Comparison of ENCODE assay signal across 8 cellular contexts in genomic region chr10:72260215-72260587, GRCh38. TPM values are rescaled to one million over a fixed set of nuclear protein-coding genes. Genes with fewer than 3 reads are reported as not detected.
DNase-seq lines count a peak whose midpoint lies in the region; ATAC-seq and TF ChIP-seq lines count a peak whose summit lies in the region.

No MANE protein-coding gene starts in this region.

- TF ChIP-seq POLR2A in erythroblast (IDR thresholded peaks at IDR 0.05; ENCODE audit: low read length): no peak

- H3K4me1 Mint-ChIP-seq in activated T-helper 1 cell treated with anti-CD3 and anti-CD28 coated beads, Interleukin-12 subunit alpha, Interleukin-12 subunit beta, Interleukin-2, Interleukin-4 antibody, amounts not matched to agents 30 ng/mL and 10 ng/mL and 1 ng/mL, durations not matched to agents 14 hours and 24 hours and 36 hours (ENCODE audit: low read depth): peaks cover 72% of the 10 kb centered on the region
- H3K4me1 Mint-ChIP-seq in stimulated activated memory B cell treated with anti-CD40 and anti-IgM and Interleukin-4, amounts not matched to agents 10 μg/mL and 1 μg/mL and 100 μg/mL, for 72 hours: peaks cover 75% of the 10 kb centered on the region

- no peaks in the 10 kb centered on the region for H3K36me3 Mint-ChIP-seq in activated T-helper 1 cell treated with anti-CD3 and anti-CD28 coated beads, Interleukin-12 subunit alpha, Interleukin-12 subunit beta, Interleukin-2, Interleukin-4 antibody, amounts not matched to agents 30 ng/mL and 10 ng/mL and 1 ng/mL, durations not matched to agents 14 hours and 24 hours and 36 hours (ENCODE audit: low read depth)
- H3K36me3 Mint-ChIP-seq in stimulated activated memory B cell treated with anti-CD40 and anti-IgM and Interleukin-4, amounts not matched to agents 10 μg/mL and 1 μg/mL and 100 μg/mL, for 72 hours: no peaks in the 10 kb centered on the region

- TF ChIP-seq CTCF in HFF-Myc (IDR thresholded peaks at IDR 0.05; ENCODE audit: low read depth, low read length, missing control alignments): no peak

- H3K9me3 ChIP-seq in iPS-18c (ENCODE audit: control insufficient read depth, insufficient read depth, low read length): no peaks in the 10 kb centered on the region

- H3K4me3 Mint-ChIP-seq in activated T-helper 1 cell treated with anti-CD3 and anti-CD28 coated beads, Interleukin-12 subunit alpha, Interleukin-12 subunit beta, Interleukin-2, Interleukin-4 antibody, amounts not matched to agents 30 ng/mL and 10 ng/mL and 1 ng/mL, durations not matched to agents 14 hours and 24 hours and 36 hours: peak overlapping the region; percentile 86
- H3K4me3 Mint-ChIP-seq in stimulated activated memory B cell treated with anti-CD40 and anti-IgM and Interleukin-4, amounts not matched to agents 10 μg/mL and 1 μg/mL and 100 μg/mL, for 72 hours: peak overlapping the region; percentile 90

- no peak for ATAC-seq in stimulated activated memory B cell treated with anti-CD40 and anti-IgM and Interleukin-4, amounts not matched to agents 10 μg/mL and 1 μg/mL and 100 μg/mL, for 72 hours
- ATAC-seq in HG03045 (IDR thresholded peaks at IDR 0.05; ENCODE audit: unreplicated experiment) (no peak), HG02840 (IDR thresholded peaks at IDR 0.05; ENCODE audit: low FRiP score, unreplicated experiment) (no peak)

- DNase-seq in HFF-Myc (ENCODE audit: extremely low read depth, low read depth) (no peak), erythroblast (lab: John Stamatoyannopoulos, UW) (no peak), NCI-H526 (lab: John Stamatoyannopoulos, UW) (no peak)
- no peak for DNase-seq in activated T-helper 1 cell treated with anti-CD3 and anti-CD28 coated beads, Interleukin-12 subunit alpha, Interleukin-12 subunit beta, Interleukin-2, Interleukin-4 antibody, amounts not matched to agents 30 ng/mL and 10 ng/mL and 1 ng/mL, durations not matched to agents 14 hours and 24 hours and 36 hours (ENCODE audit: low spot score)

- H3K27ac Mint-ChIP-seq in activated T-helper 1 cell treated with anti-CD3 and anti-CD28 coated beads, Interleukin-12 subunit alpha, Interleukin-12 subunit beta, Interleukin-2, Interleukin-4 antibody, amounts not matched to agents 30 ng/mL and 10 ng/mL and 1 ng/mL, durations not matched to agents 14 hours and 24 hours and 36 hours: peak overlapping the region; percentile 98
- peak overlapping the region; percentile 97 for H3K27ac Mint-ChIP-seq in stimulated activated memory B cell treated with anti-CD40 and anti-IgM and Interleukin-4, amounts not matched to agents 10 μg/mL and 1 μg/mL and 100 μg/mL, for 72 hours

- H3K9me3 Mint-ChIP-seq in activated T-helper 1 cell treated with anti-CD3 and anti-CD28 coated beads, Interleukin-12 subunit alpha, Interleukin-12 subunit beta, Interleukin-2, Interleukin-4 antibody, amounts not matched to agents 30 ng/mL and 10 ng/mL and 1 ng/mL, durations not matched to agents 14 hours and 24 hours and 36 hours: no peaks in the 10 kb centered on the region
- no peaks in the 10 kb centered on the region for H3K9me3 Mint-ChIP-seq in stimulated activated memory B cell treated with anti-CD40 and anti-IgM and Interleukin-4, amounts not matched to agents 10 μg/mL and 1 μg/mL and 100 μg/mL, for 72 hours

- H3K27me3 Mint-ChIP-seq in activated T-helper 1 cell treated with anti-CD3 and anti-CD28 coated beads, Interleukin-12 subunit alpha, Interleukin-12 subunit beta, Interleukin-2, Interleukin-4 antibody, amounts not matched to agents 30 ng/mL and 10 ng/mL and 1 ng/mL, durations not matched to agents 14 hours and 24 hours and 36 hours (ENCODE audit: insufficient read depth): no peaks in the 10 kb centered on the region
- no peaks in the 10 kb centered on the region for H3K27me3 Mint-ChIP-seq in stimulated activated memory B cell treated with anti-CD40 and anti-IgM and Interleukin-4, amounts not matched to agents 10 μg/mL and 1 μg/mL and 100 μg/mL, for 72 hours

- intact Hi-C loops in activated T-helper 1 cell treated with anti-CD3 and anti-CD28 coated beads, Interleukin-12 subunit alpha, Interleukin-12 subunit beta, Interleukin-2, Interleukin-4 antibody, amounts not matched to agents 30 ng/mL and 10 ng/mL and 1 ng/mL, durations not matched to agents 14 hours and 24 hours and 36 hours (cut with micrococcal nuclease): loop anchor here (2.0 to 5.0 kb wide), 3 partner anchors 15 to 1237 kb away; partner anchors contain the start of genes PPP3CB and PSAP

- H3K4me3 ChIP-seq in HFF-Myc (replicated peaks; ENCODE audit: low read depth, low read length) (peak overlapping the region; percentile 42; the same call in 1 of the 2 replicates), iPS-18c (ENCODE audit: insufficient read depth, low read depth, low read length) (peak overlapping the region; percentile 16; the same call in 1 of the 2 replicates)

RNA-seq across cellular contexts. Expression of gene DDIT4, which starts 13.5 kb away (rescaled TPM):
- total RNA-seq in activated T-helper 1 cell treated with anti-CD3 and anti-CD28 coated beads, Interleukin-12 subunit alpha, Interleukin-12 subunit beta, Interleukin-2, Interleukin-4 antibody, amounts not matched to agents 30 ng/mL and 10 ng/mL and 1 ng/mL, durations not matched to agents 14 hours and 24 hours and 36 hours: 178 and 183 TPM in 2 replicates

RNA-seq across cellular contexts. Expression of gene ASCC1, which starts 44.1 kb away (rescaled TPM):
- 29.8 and 33.5 TPM in 2 replicates for total RNA-seq in activated T-helper 1 cell treated with anti-CD3 and anti-CD28 coated beads, Interleukin-12 subunit alpha, Interleukin-12 subunit beta, Interleukin-2, Interleukin-4 antibody, amounts not matched to agents 30 ng/mL and 10 ng/mL and 1 ng/mL, durations not matched to agents 14 hours and 24 hours and 36 hours

RNA-seq across cellular contexts. Expression of gene ANAPC16, which starts 44.4 kb away (rescaled TPM):
- 80.0 and 81.6 TPM in 2 replicates for total RNA-seq in activated T-helper 1 cell treated with anti-CD3 and anti-CD28 coated beads, Interleukin-12 subunit alpha, Interleukin-12 subunit beta, Interleukin-2, Interleukin-4 antibody, amounts not matched to agents 30 ng/mL and 10 ng/mL and 1 ng/mL, durations not matched to agents 14 hours and 24 hours and 36 hours
